ENCODE assay signal across 8 cellular contexts in the genomic region with DNA sequence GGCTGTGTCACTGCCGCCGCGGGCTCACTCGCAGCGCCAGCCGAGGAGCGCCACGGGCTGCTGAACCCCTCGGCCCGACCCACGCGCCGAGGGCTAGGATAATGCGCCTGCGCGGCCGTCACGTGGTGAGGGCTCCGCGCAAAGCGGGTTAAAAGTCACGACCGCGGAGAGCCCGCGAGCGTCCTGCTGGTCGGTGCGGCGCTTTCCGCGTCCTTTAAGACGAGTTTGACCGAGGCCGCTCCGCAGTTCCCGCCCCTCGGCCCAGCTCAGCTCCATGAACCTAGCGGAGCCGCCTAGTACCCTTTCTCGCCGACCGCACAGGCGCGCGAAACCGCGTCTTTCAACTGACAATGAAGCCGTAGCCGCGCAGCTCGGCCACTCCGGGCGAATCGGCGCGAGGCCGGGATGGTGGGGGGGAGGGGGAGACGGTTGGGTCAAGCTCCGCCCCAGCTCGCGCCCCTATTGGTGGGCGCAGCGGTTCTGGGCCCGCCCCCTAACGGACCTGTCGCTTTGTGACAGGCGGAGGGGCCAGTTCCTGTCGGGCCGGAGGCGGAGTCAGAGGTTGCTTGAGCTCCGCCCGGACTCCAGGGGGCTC. TPM values are rescaled to one million over a fixed set of nuclear protein-coding genes. Genes with fewer than 3 reads are reported as not detected.
DNase-seq lines count a peak whose midpoint lies in the region; FAIRE-seq and TF ChIP-seq lines count a peak whose summit lies in the region.

No MANE protein-coding gene starts in this region.

- H2BK15ac ChIP-seq in neuronal stem cell (ENCODE audit: low read length) = peak overlapping the region; percentile 88

- no CpG with 5 or more reads among the region's 73 CpGs for WGBS in neuronal stem cell (ENCODE audit: extremely low coverage in 2 of 2, insufficient read length in 2 of 2, insufficient replicate concordance in 1 of 2), 2 donors

- H3K4me1 ChIP-seq in neuronal stem cell (ENCODE audit: control insufficient read depth in 2 of 2, insufficient read depth in 1 of 2, low read depth in 1 of 2, low read length in 2 of 2) (peaks cover 0 to 4% of the 10 kb centered on the region in 2 donors), subcutaneous abdominal adipose tissue (ENCODE audit: control insufficient read depth in 5 of 5, insufficient read depth in 5 of 5, low read length in 5 of 5) (peaks cover 0 to 43% (median 39%) of the 10 kb centered on the region in 5 donors)

- H3K9me3 ChIP-seq in neuronal stem cell (replicated peaks in 1 of 2; ENCODE audit: control insufficient read depth in 2 of 2, insufficient read depth in 1 of 2, low read depth in 1 of 2, low read length in 2 of 2) (peaks cover 0 to 11% of the 10 kb centered on the region in 2 donors), subcutaneous abdominal adipose tissue (ENCODE audit: control insufficient read depth in 5 of 5, low read length in 5 of 5) (no peaks in the 10 kb centered on the region)

- DNase-seq in GM04503 (ENCODE audit: low read depth) (peak; percentile 87), HFFc6 (peak; percentile 98), NAMALWA (ENCODE audit: low spot score) (peak; percentile 98), SK-MEL-5 (ENCODE audit: low read depth, low spot score) (peak; percentile 98), frontal cortex (ENCODE audit: low spot score in 2 of 2) (peak; percentile 98 to 99), neuronal stem cell (ENCODE audit: low spot score) (peak; percentile 98)
- peak; percentile 99 for DNase-seq in activated naive CD4-positive, alpha-beta T cell treated with anti-CD3 and anti-CD28 coated beads, Interleukin-2, amount 10 ng/mL, durations not matched to agents 7 days and 5 days

- H2AFZ ChIP-seq in neuronal stem cell (ENCODE audit: low read length) = peak overlapping the region; percentile 98

- no peak overlapping the region for H2AK5ac ChIP-seq in neuronal stem cell (ENCODE audit: low read depth, low read length)

- peak overlapping the region; percentile 68 for H2BK120ac ChIP-seq in neuronal stem cell (ENCODE audit: low read depth, low read length)

- H3K36me3 Mint-ChIP-seq in HFFc6 (ENCODE audit: low read depth) = no peaks in the 10 kb centered on the region
- peaks cover 31% of the 10 kb centered on the region for H3K36me3 Mint-ChIP-seq in activated naive CD4-positive, alpha-beta T cell treated with anti-CD3 and anti-CD28 coated beads, Interleukin-2, amount 10 ng/mL, durations not matched to agents 7 days and 5 days

- peak overlapping the region; percentile 98 for H2BK5ac ChIP-seq in neuronal stem cell (ENCODE audit: low read length)

- peak; percentile 48 for TF ChIP-seq CTCF in HFFc6 (IDR thresholded peaks at IDR 0.05)

- 0 out of 2 replicates have a peak, but pooled peaks cover 5% of the 10 kb centered on the region for H3K27me3 Mint-ChIP-seq in HFFc6 (ENCODE audit: insufficient read depth)
- peaks cover 6% of the 10 kb centered on the region for H3K27me3 Mint-ChIP-seq in activated naive CD4-positive, alpha-beta T cell treated with anti-CD3 and anti-CD28 coated beads, Interleukin-2, amount 10 ng/mL, durations not matched to agents 7 days and 5 days

- H3K36me3 ChIP-seq in neuronal stem cell (replicated peaks in 1 of 2; ENCODE audit: control insufficient read depth in 2 of 2, insufficient read depth in 2 of 2, low read length in 2 of 2) = peaks cover 0 to 5% of the 10 kb centered on the region in 2 donors
- no peaks in the 10 kb centered on the region for H3K36me3 ChIP-seq in subcutaneous abdominal adipose tissue (ENCODE audit: control insufficient read depth in 5 of 5, insufficient read depth in 5 of 5, low read length in 5 of 5)

- H3K18ac ChIP-seq in neuronal stem cell (ENCODE audit: low read length) = peak overlapping the region; percentile 100

- H3K4me1 Mint-ChIP-seq in HFFc6 (ENCODE audit: low read depth) = peaks cover 31% of the 10 kb centered on the region
- peaks cover 11% of the 10 kb centered on the region for H3K4me1 Mint-ChIP-seq in activated naive CD4-positive, alpha-beta T cell treated with anti-CD3 and anti-CD28 coated beads, Interleukin-2, amount 10 ng/mL, durations not matched to agents 7 days and 5 days

- no peak overlapping the region for H4K8ac ChIP-seq in neuronal stem cell (ENCODE audit: low read depth, low read length)

- peak overlapping the region; percentile 99 for H3K4me3 Mint-ChIP-seq in HFFc6
- no peak overlapping the region for H3K4me3 Mint-ChIP-seq in activated naive CD4-positive, alpha-beta T cell treated with anti-CD3 and anti-CD28 coated beads, Interleukin-2, amount 10 ng/mL, durations not matched to agents 7 days and 5 days

- H3K27ac ChIP-seq in neuronal stem cell (replicated peaks; ENCODE audit: low read length) (peak overlapping the region; percentile 100), subcutaneous abdominal adipose tissue (ENCODE audit: low read depth, low read length) (peak overlapping the region; percentile 93)

- CTCF ChIA-PET in activated naive CD4-positive, alpha-beta T cell treated with anti-CD3 and anti-CD28 coated beads, Interleukin-2, amount 10 ng/mL, durations not matched to agents 7 days and 5 days (lab: Charles Lee) = interaction anchor here (0.6 to 2.5 kb wide), 8 partner anchors 10 to 680 kb away, joined by 3 to 11 read pairs (median 3); no protein-coding TSS in a partner anchor

- H3K9ac ChIP-seq in neuronal stem cell (ENCODE audit: low read depth, low read length, poor library complexity) (peak overlapping the region; percentile 93), subcutaneous abdominal adipose tissue (ENCODE audit: low read length in 5 of 5) (peak overlapping the region in 4 of 5 donors; percentile 68 to 94 (median 87))

- H3K27me3 ChIP-seq in neuronal stem cell (ENCODE audit: control insufficient read depth in 3 of 3, insufficient read depth in 3 of 3, low read depth in 1 of 3, low read length in 3 of 3) (no peaks in the 10 kb centered on the region), subcutaneous abdominal adipose tissue (ENCODE audit: control insufficient read depth in 5 of 5, insufficient read depth in 4 of 5, low read length in 5 of 5) (no peaks in the 10 kb centered on the region)

- H3K23ac ChIP-seq in neuronal stem cell (ENCODE audit: low read depth, low read length, poor library complexity) = peak overlapping the region; percentile 100

- H4K91ac ChIP-seq in neuronal stem cell (ENCODE audit: low read depth, low read length, poor library complexity) = peak overlapping the region; percentile 92

- H3K4me3 ChIP-seq in neuronal stem cell (ENCODE audit: low read length in 2 of 2) (peak overlapping the region; percentile 84 to 85), subcutaneous abdominal adipose tissue (ENCODE audit: low read depth in 1 of 5, low read length in 5 of 5) (peak overlapping the region; percentile 65 to 92 (median 88))

- H3K79me1 ChIP-seq in neuronal stem cell (ENCODE audit: low read depth, low read length) = peaks cover 7% of the 10 kb centered on the region

- in situ Hi-C loops in SK-MEL-5 (cut with HindIII; ENCODE audit: low pct_unique_long_range_greater_than_20kb, low sequenced_read_pairs) = no loop called here

- H3K14ac ChIP-seq in neuronal stem cell (ENCODE audit: low read length) = peak overlapping the region; percentile 82

- H3K27ac Mint-ChIP-seq in HFFc6 = peak overlapping the region; percentile 99
- no peak overlapping the region for H3K27ac Mint-ChIP-seq in activated naive CD4-positive, alpha-beta T cell treated with anti-CD3 and anti-CD28 coated beads, Interleukin-2, amount 10 ng/mL, durations not matched to agents 7 days and 5 days

- H2BK12ac ChIP-seq in neuronal stem cell (ENCODE audit: low read length) = no peak overlapping the region

- no peaks in the 10 kb centered on the region for H3K9me3 Mint-ChIP-seq in HFFc6
- H3K9me3 Mint-ChIP-seq in activated naive CD4-positive, alpha-beta T cell treated with anti-CD3 and anti-CD28 coated beads, Interleukin-2, amount 10 ng/mL, durations not matched to agents 7 days and 5 days = peaks cover 3% of the 10 kb centered on the region

- H3K4me2 ChIP-seq in neuronal stem cell (ENCODE audit: insufficient read depth, low read length, poor library complexity, severe bottlenecking) = peak overlapping the region; percentile 67

- no peak overlapping the region for H3K4ac ChIP-seq in neuronal stem cell (ENCODE audit: low read length)

- peak; percentile 60 for FAIRE-seq in frontal cortex (lab: Jason Lieb, UNC)

RNA-seq across cellular contexts. Expression of gene STT3B, which starts 0.6 kb away (rescaled TPM):
- total RNA-seq in HFFc6 (2021; fragmentation: NEBNext Ultra II Directional; extraction: Animal tissue kit (Norgen Biotek cat#: 25700)) = 100 to 1,000 TPM; 124 to 153 (median 135) TPM
- 187 and 198 TPM in 2 replicates for total RNA-seq in SK-MEL-5 (2014; rRNA removed; shearing (Covaris generic))
- polyA plus RNA-seq in SK-MEL-5 (2015; cell fraction: cytosol; rRNA removed) = 129 and 173 TPM in 2 replicates
- polyA plus RNA-seq in SK-MEL-5 (2015; cell fraction: nucleus; rRNA removed) = 162 and 170 TPM in 2 replicates
- 190 TPM for total RNA-seq in frontal cortex
- 92.8 TPM for polyA plus RNA-seq in neuronal stem cell (2013, experiment 1 of 2)
- 92.4 TPM for polyA plus RNA-seq in neuronal stem cell (2013, experiment 2 of 2)

Comparison
In these comparisons a context has a peak if more than half of its experiments do, and no peak if none do; other contexts are left out.
1. Peak in every context shown above with its lines: DNase-seq, H3K4me3 ChIP-seq and H3K27ac ChIP-seq.